Comparison of ENCODE assay signal across 26 cellular contexts in genomic region chr20:3814928-3815495, GRCh38. TPM values are rescaled to one million over a fixed set of nuclear protein-coding genes. Genes with fewer than 3 reads are reported as not detected.
DNase-seq lines count a peak whose midpoint lies in the region; ATAC-seq and TF ChIP-seq lines count a peak whose summit lies in the region.
"Had no signal": no experiment of that assay in that cellular context is flagged by ENCODE, and none has a peak within 500 bp of the region (broad histone marks: within the 10 kb centered on the region; RNA-seq: fewer than 3 reads in every experiment).

No MANE protein-coding gene starts in this region.

- H3K4me3 Mint-ChIP-seq in activated CD8-positive, alpha-beta memory T cell treated with anti-CD3 and anti-CD28 coated beads, Interleukin-2, amount 10 ng/mL, durations not matched to agents 7 days and 5 days = no peak overlapping the region
- peak overlapping the region; percentile 47 to 88 (median 83) for H3K4me3 Mint-ChIP-seq in CD8-positive, alpha-beta memory T cell
- H3K4me3 Mint-ChIP-seq in activated T-helper 17 cell treated with anti-CD3 and anti-CD28 coated beads, Interleukin-2, amount 50 U/mL, for 72 hours = peak overlapping the region; percentile 72
- no peak overlapping the region for H3K4me3 Mint-ChIP-seq in neural progenitor cell
- H3K4me3 Mint-ChIP-seq: GM23338 had no signal

- no peak for TF ChIP-seq POLR2A in heart left ventricle (IDR thresholded peaks at IDR 0.05)

- peaks cover 3% of the 10 kb centered on the region for H3K36me3 Mint-ChIP-seq in activated CD8-positive, alpha-beta memory T cell treated with anti-CD3 and anti-CD28 coated beads, Interleukin-2, amount 10 ng/mL, durations not matched to agents 7 days and 5 days
- H3K36me3 Mint-ChIP-seq in CD8-positive, alpha-beta memory T cell = peaks cover 0 to 4% (median 0%) of the 10 kb centered on the region in 3 donors
- peaks cover 8% of the 10 kb centered on the region for H3K36me3 Mint-ChIP-seq in activated T-helper 17 cell treated with anti-CD3 and anti-CD28 coated beads, Interleukin-2, amount 50 U/mL, for 72 hours (ENCODE audit: low read depth)
- H3K36me3 Mint-ChIP-seq in neural progenitor cell = no peaks in the 10 kb centered on the region

- H3K27ac ChIP-seq in CD8-positive, alpha-beta memory T cell (ENCODE audit: low read depth, low read length) = no peak overlapping the region
- H3K27ac ChIP-seq in neural progenitor cell (no peak overlapping the region), heart left ventricle (peak overlapping the region in 1 of 12 donors; percentile 71)
- H3K27ac ChIP-seq: tibial nerve had no signal

- no peaks in the 10 kb centered on the region for H3K9me3 Mint-ChIP-seq in activated CD8-positive, alpha-beta memory T cell treated with anti-CD3 and anti-CD28 coated beads, Interleukin-2, amount 10 ng/mL, durations not matched to agents 7 days and 5 days (ENCODE audit: low read depth)
- no peaks in the 10 kb centered on the region for H3K9me3 Mint-ChIP-seq in CD8-positive, alpha-beta memory T cell
- H3K9me3 Mint-ChIP-seq in activated T-helper 17 cell treated with anti-CD3 and anti-CD28 coated beads, Interleukin-2, amount 50 U/mL, for 72 hours = no peaks in the 10 kb centered on the region
- no peaks in the 10 kb centered on the region for H3K9me3 Mint-ChIP-seq in neural progenitor cell
- H3K9me3 Mint-ChIP-seq: GM23338 had no signal

- no peak overlapping the region for H3K4me2 ChIP-seq in neural progenitor cell
- H3K4me2 ChIP-seq: GM23338, smooth muscle cell had no signal

- no peaks in the 10 kb centered on the region for H3K27me3 ChIP-seq in CD8-positive, alpha-beta memory T cell (ENCODE audit: insufficient read depth, low read length, poor library complexity, severe bottlenecking)
- H3K27me3 ChIP-seq in neural progenitor cell = no peaks in the 10 kb centered on the region
- no peaks in the 10 kb centered on the region for H3K27me3 ChIP-seq in heart left ventricle
- H3K27me3 ChIP-seq: stomach, tibial nerve had no signal

- no peak overlapping the region for H2AFZ ChIP-seq in neural progenitor cell (replicated peaks)

- H4K20me1 ChIP-seq in neural progenitor cell (ENCODE audit: low read depth) = no peaks in the 10 kb centered on the region

- H3K4me1 ChIP-seq in CD8-positive, alpha-beta memory T cell (ENCODE audit: insufficient read depth, low read length) = peaks cover 85% of the 10 kb centered on the region
- H3K4me1 ChIP-seq in neural progenitor cell (peaks cover 4% of the 10 kb centered on the region), heart left ventricle (peaks cover 6 to 73% (median 36%) of the 10 kb centered on the region in 12 donors)

- H3K9ac ChIP-seq in neural progenitor cell = no peak overlapping the region

- peak overlapping the region; percentile 93 for H3K27ac Mint-ChIP-seq in activated CD8-positive, alpha-beta memory T cell treated with anti-CD3 and anti-CD28 coated beads, Interleukin-2, amount 10 ng/mL, durations not matched to agents 7 days and 5 days
- H3K27ac Mint-ChIP-seq in CD8-positive, alpha-beta memory T cell = peak overlapping the region; percentile 83 to 100 (median 98)
- peak overlapping the region; percentile 63 for H3K27ac Mint-ChIP-seq in activated T-helper 17 cell treated with anti-CD3 and anti-CD28 coated beads, Interleukin-2, amount 50 U/mL, for 72 hours
- peak overlapping the region; percentile 63 for H3K27ac Mint-ChIP-seq in neural progenitor cell

- intact Hi-C loops in heart left ventricle (cut with DNase I) = loop anchor here in 1 of 10 donors (10.0 kb wide), 1 partner anchor 410 kb away; the partner anchor contains the start of gene DNAAF9

- H3K79me2 ChIP-seq in neural progenitor cell (ENCODE audit: low read depth) = no peaks in the 10 kb centered on the region

- H3F3A ChIP-seq in neural progenitor cell (ENCODE audit: low read depth) = peaks cover 15% of the 10 kb centered on the region

- ATAC-seq in activated CD8-positive, alpha-beta memory T cell treated with anti-CD3 and anti-CD28 coated beads, Interleukin-2, amount 10 ng/mL, durations not matched to agents 7 days and 5 days = no peak
- no peak for ATAC-seq in activated T-helper 17 cell treated with anti-CD3 and anti-CD28 coated beads, Interleukin-2, amount 50 U/mL, for 72 hours (replicated peaks)
- no peak for ATAC-seq in heart left ventricle
- ATAC-seq: GM23338 had no signal

- 84 to 96% (median 89%) methylated on average over 7 of the region's 7 CpGs for WGBS in heart left ventricle, 4 donors

- no peaks in the 10 kb centered on the region for H3K9me3 ChIP-seq in CD8-positive, alpha-beta memory T cell (ENCODE audit: low read length)
- no peaks in the 10 kb centered on the region for H3K9me3 ChIP-seq in neural progenitor cell (ENCODE audit: low read depth)
- H3K9me3 ChIP-seq in heart left ventricle = no peaks in the 10 kb centered on the region
- H3K9me3 ChIP-seq: stomach, tibial nerve had no signal

- no peak for TF ChIP-seq CTCF in neural progenitor cell (IDR thresholded peaks at IDR 0.05)
- TF ChIP-seq CTCF in heart left ventricle (IDR thresholded peaks at IDR 0.05) = no peak

- H3K27me3 Mint-ChIP-seq in activated CD8-positive, alpha-beta memory T cell treated with anti-CD3 and anti-CD28 coated beads, Interleukin-2, amount 10 ng/mL, durations not matched to agents 7 days and 5 days = no peaks in the 10 kb centered on the region
- no peaks in the 10 kb centered on the region for H3K27me3 Mint-ChIP-seq in CD8-positive, alpha-beta memory T cell
- H3K27me3 Mint-ChIP-seq in activated T-helper 17 cell treated with anti-CD3 and anti-CD28 coated beads, Interleukin-2, amount 50 U/mL, for 72 hours = no peaks in the 10 kb centered on the region
- peaks cover 5% of the 10 kb centered on the region for H3K27me3 Mint-ChIP-seq in neural progenitor cell (ENCODE audit: insufficient read depth, low read depth)

- H3K4me1 Mint-ChIP-seq in activated CD8-positive, alpha-beta memory T cell treated with anti-CD3 and anti-CD28 coated beads, Interleukin-2, amount 10 ng/mL, durations not matched to agents 7 days and 5 days = peaks cover 84% of the 10 kb centered on the region
- H3K4me1 Mint-ChIP-seq in CD8-positive, alpha-beta memory T cell = peaks cover 76 to 91% (median 90%) of the 10 kb centered on the region in 3 donors
- H3K4me1 Mint-ChIP-seq in activated T-helper 17 cell treated with anti-CD3 and anti-CD28 coated beads, Interleukin-2, amount 50 U/mL, for 72 hours = peaks cover 35% of the 10 kb centered on the region
- peaks cover 42% of the 10 kb centered on the region for H3K4me1 Mint-ChIP-seq in neural progenitor cell

- H3K36me3 ChIP-seq in CD8-positive, alpha-beta memory T cell (ENCODE audit: insufficient read depth, low read length) = no peaks in the 10 kb centered on the region
- no peaks in the 10 kb centered on the region for H3K36me3 ChIP-seq in neural progenitor cell
- H3K36me3 ChIP-seq in heart left ventricle = no peaks in the 10 kb centered on the region
- H3K36me3 ChIP-seq: stomach, tibial nerve had no signal

- DNase-seq in activated CD8-positive, alpha-beta memory T cell treated with anti-CD3 and anti-CD28 coated beads, Interleukin-2, amount 10 ng/mL, durations not matched to agents 7 days and 5 days = no peak
- no peak for DNase-seq in activated CD8-positive, alpha-beta memory T cell treated with anti-CD3 and anti-CD28 coated beads, Interleukin-2, amount 50 U/mL, for 4 hours
- DNase-seq in CD8-positive, alpha-beta memory T cell = no peak
- DNase-seq in neural progenitor cell (ENCODE audit: low spot score) (no peak), GOT3 (lab: John Stamatoyannopoulos, UW) (no peak), heart left ventricle (no peak), NCI-H2029 treated with DMSO at 0.1 percent for 48 hours (lab: John Stamatoyannopoulos, UW) (no peak)
- DNase-seq: activated CD4-positive, alpha-beta T cell treated with anti-CD3 and anti-CD28 coated beads, Interleukin-2, amount 50 U/mL, for 4 hours; amygdala; cortex of kidney; EL; IMR-90; kidney glomerular epithelial cell; NCI-H1417; NCI-H510A treated with DMSO at 0.1 percent for 48 hours; NK-92 treated with Interleukin-12 subunit alpha and Interleukin-12 subunit beta, amount 100 ng/mL, for 24 hours; nucleus accumbens; SIG-M5; stimulated activated CD4-positive, alpha-beta T cell treated with anti-CD3 and anti-CD28 coated beads, Interleukin-2, amount 100 ng/mL, for 48 hours; stomach had no signal

- POLR2A ChIA-PET in CD8-positive, alpha-beta memory T cell (lab: Charles Lee) = interaction anchor here (1.0 kb wide), 1 partner anchor 47 kb away, joined by 3 read pairs; no protein-coding TSS in a partner anchor

- CTCF ChIA-PET in activated CD8-positive, alpha-beta memory T cell treated with anti-CD3 and anti-CD28 coated beads, Interleukin-2, amount 10 ng/mL, durations not matched to agents 7 days and 5 days (lab: Charles Lee) = interaction anchor here (0.7 to 6.4 kb wide), 4 partner anchors 14 to 47 kb away, joined by 3 to 51 read pairs (median 10); partner anchors contain the start of genes ADISSP and CDC25B
- CTCF ChIA-PET in CD8-positive, alpha-beta memory T cell (lab: Charles Lee) = interaction anchor here (1.2 to 18.5 kb wide), 7 partner anchors 15 to 62 kb away, joined by 3 to 262 read pairs (median 7); partner anchors contain the start of genes CDC25B, CENPB and SPEF1

- no peak overlapping the region for H3K4me3 ChIP-seq in CD8-positive, alpha-beta memory T cell (ENCODE audit: low read length)
- H3K4me3 ChIP-seq in neural progenitor cell (no peak overlapping the region), heart left ventricle (no peak overlapping the region)
- H3K4me3 ChIP-seq: GM23338, lung, smooth muscle cell, stomach, tibial nerve had no signal

RNA-seq across cellular contexts. Expression of gene AP5S1, which starts 5.3 kb away (rescaled TPM):
- total RNA-seq in activated CD8-positive, alpha-beta memory T cell treated with anti-CD3 and anti-CD28 coated beads, Interleukin-2, amount 10 ng/mL, durations not matched to agents 7 days and 5 days = 10 to 100 TPM; 13.8 to 15.5 TPM
- 10 to 100 TPM; 14.0 to 15.7 TPM for total RNA-seq in CD8-positive, alpha-beta memory T cell
- 18.4 TPM for polyA plus RNA-seq in CD8-positive, alpha-beta memory T cell
- total RNA-seq in activated T-helper 17 cell treated with anti-CD3 and anti-CD28 coated beads, Interleukin-2, amount 50 U/mL, for 72 hours = 10 to 100 TPM; 10.8 to 14.8 TPM
- total RNA-seq in neural progenitor cell (ENCODE audit: low replicate concordance) (1.2 and 3.4 TPM in 2 replicates), heart left ventricle (10 to 100 TPM; 10.5 to 18.6 (median 12.0) TPM)
- 10 to 100 TPM in 1 of 2 donors, 1 to 10 TPM in 1; 9.5 to 10.5 TPM for polyA plus RNA-seq in heart left ventricle

RNA-seq across cellular contexts. Expression of gene CDC25B, which starts 18.9 kb away (rescaled TPM):
- total RNA-seq in activated CD8-positive, alpha-beta memory T cell treated with anti-CD3 and anti-CD28 coated beads, Interleukin-2, amount 10 ng/mL, durations not matched to agents 7 days and 5 days = 100 to 1,000 TPM; 194 to 312 TPM
- 10 to 100 TPM; 78.0 to 81.6 TPM for total RNA-seq in CD8-positive, alpha-beta memory T cell
- 61.6 TPM for polyA plus RNA-seq in CD8-positive, alpha-beta memory T cell
- total RNA-seq in activated T-helper 17 cell treated with anti-CD3 and anti-CD28 coated beads, Interleukin-2, amount 50 U/mL, for 72 hours = 100 to 1,000 TPM in 1 of 2 donors, 10 to 100 TPM in 1; 86.7 to 117 TPM
- 9.3 and 22.9 TPM in 2 replicates for total RNA-seq in neural progenitor cell (ENCODE audit: low replicate concordance)
- total RNA-seq in heart left ventricle = 10 to 100 TPM in 4 of 9 donors, 1 to 10 TPM in 5; 4.0 to 30.4 (median 8.6) TPM
- polyA plus RNA-seq in heart left ventricle = 10 to 100 TPM in 1 of 2 donors, 1 to 10 TPM in 1; 6.8 to 17.2 TPM

RNA-seq across cellular contexts. Expression of gene CENPB, which starts 28.5 kb away (rescaled TPM):
- 10 to 100 TPM; 76.5 to 76.8 TPM for total RNA-seq in activated CD8-positive, alpha-beta memory T cell treated with anti-CD3 and anti-CD28 coated beads, Interleukin-2, amount 10 ng/mL, durations not matched to agents 7 days and 5 days
- 10 to 100 TPM; 66.4 to 69.9 TPM for total RNA-seq in CD8-positive, alpha-beta memory T cell
- polyA plus RNA-seq in CD8-positive, alpha-beta memory T cell = 1.7 TPM
- total RNA-seq in activated T-helper 17 cell treated with anti-CD3 and anti-CD28 coated beads, Interleukin-2, amount 50 U/mL, for 72 hours = 10 to 100 TPM; 42.3 to 82.1 TPM
- 5.0 and 28.9 TPM in 2 replicates for total RNA-seq in neural progenitor cell (ENCODE audit: low replicate concordance)
- total RNA-seq in heart left ventricle = 100 to 1,000 TPM in 1 of 9 donors, 10 to 100 TPM in 8; 56.2 to 122 (median 74.0) TPM
- polyA plus RNA-seq in heart left ventricle = 100 to 1,000 TPM in 1 of 2 donors, 10 to 100 TPM in 1; 77.1 to 105 TPM

RNA-seq across cellular contexts. Expression of gene MAVS, which starts 31.6 kb away (rescaled TPM):
- total RNA-seq in activated CD8-positive, alpha-beta memory T cell treated with anti-CD3 and anti-CD28 coated beads, Interleukin-2, amount 10 ng/mL, durations not matched to agents 7 days and 5 days = 10 to 100 TPM; 29.7 to 37.4 TPM
- total RNA-seq in CD8-positive, alpha-beta memory T cell = 10 to 100 TPM; 34.3 to 34.8 TPM
- polyA plus RNA-seq in CD8-positive, alpha-beta memory T cell = 8.1 TPM
- 10 to 100 TPM; 27.9 to 34.4 TPM for total RNA-seq in activated T-helper 17 cell treated with anti-CD3 and anti-CD28 coated beads, Interleukin-2, amount 50 U/mL, for 72 hours
- 14.1 and 23.4 TPM in 2 replicates for total RNA-seq in neural progenitor cell (ENCODE audit: low replicate concordance)
- 10 to 100 TPM; 32.5 to 74.0 (median 43.3) TPM for total RNA-seq in heart left ventricle
- polyA plus RNA-seq in heart left ventricle = 10 to 100 TPM; 41.8 to 49.6 TPM

RNA-seq across cellular contexts. Expression of gene SPEF1, which starts 33.8 kb away (rescaled TPM):
- total RNA-seq in activated CD8-positive, alpha-beta memory T cell treated with anti-CD3 and anti-CD28 coated beads, Interleukin-2, amount 10 ng/mL, durations not matched to agents 7 days and 5 days = under 1 TPM in 1 of 2 experiments, not detected in 1; 0.18 TPM
- total RNA-seq in CD8-positive, alpha-beta memory T cell = under 1 TPM; 0.13 to 0.24 TPM
- polyA plus RNA-seq in CD8-positive, alpha-beta memory T cell = not detected
- under 1 TPM; 0.24 TPM for total RNA-seq in activated T-helper 17 cell treated with anti-CD3 and anti-CD28 coated beads, Interleukin-2, amount 50 U/mL, for 72 hours
- 0.34 and 1.2 TPM in 2 replicates for total RNA-seq in neural progenitor cell (ENCODE audit: low replicate concordance)
- under 1 TPM in 4 of 9 donors, not detected in 5; 0.18 to 0.65 (median 0.30) TPM for total RNA-seq in heart left ventricle
- polyA plus RNA-seq in heart left ventricle = under 1 TPM; 0.11 to 0.17 TPM
- total RNA-seq: IMR-90, MCF 10A, stomach had no signal

Comparison
In these comparisons a context has a peak if more than half of its experiments do, and no peak if none do; other contexts are left out.
1. H3K4me3 Mint-ChIP-seq: peak in CD8-positive, alpha-beta memory T cell (7 of 7) and activated T-helper 17 cell treated with anti-CD3 and anti-CD28 coated beads, Interleukin-2, amount 50 U/mL, for 72 hours (single experiment); none in activated CD8-positive, alpha-beta memory T cell treated with anti-CD3 and anti-CD28 coated beads, Interleukin-2, amount 10 ng/mL, durations not matched to agents 7 days and 5 days (single experiment) and neural progenitor cell (single experiment).
2. Peak in every context shown above with its lines, with median percentiles within 50 percentile points of each other: H3K27ac Mint-ChIP-seq.